In the genomic region with DNA sequence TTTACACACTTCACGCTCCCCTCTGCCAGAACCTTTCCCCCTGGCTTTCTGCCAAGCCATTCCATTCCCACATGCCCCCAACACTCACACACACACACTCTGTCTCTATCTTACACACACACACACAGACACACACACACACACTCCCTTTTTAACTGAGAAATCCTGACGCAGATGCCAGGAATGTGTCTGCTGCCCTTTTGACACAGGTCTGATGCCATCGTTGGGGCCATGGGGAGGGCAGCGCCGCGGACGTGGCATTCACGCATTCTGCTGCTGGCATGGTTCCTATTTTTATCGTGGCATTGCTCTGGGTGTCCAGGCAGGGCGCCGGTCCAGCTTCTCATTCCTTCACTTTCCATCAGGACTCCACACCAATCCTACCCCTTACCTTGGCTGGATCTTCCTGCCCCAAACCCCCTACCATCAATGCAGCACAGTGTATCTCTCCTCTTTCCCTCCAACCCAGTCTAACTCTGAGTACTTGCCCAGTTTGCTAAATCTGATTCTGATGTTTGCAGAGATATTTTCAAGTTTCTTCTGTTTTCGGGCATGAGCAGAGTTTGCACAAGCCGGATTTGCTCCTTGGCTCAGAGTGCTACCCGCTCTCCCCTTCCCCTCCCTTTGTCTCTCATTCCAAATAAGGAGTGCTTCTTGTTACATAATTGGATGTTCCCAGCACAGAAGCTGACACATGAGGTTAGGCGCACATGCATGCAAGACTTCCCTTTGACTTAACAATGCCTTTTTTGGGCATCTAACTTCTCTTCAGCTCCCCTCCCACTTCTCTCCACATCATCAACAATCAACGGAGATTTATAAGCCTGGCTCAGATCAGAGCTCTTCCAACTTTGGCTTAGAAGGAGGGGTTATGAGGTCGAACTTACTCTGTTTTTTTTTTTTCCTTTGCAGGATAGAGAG, we compare ENCODE assay signal across 2 cellular contexts.
TF ChIP-seq lines count a peak whose summit lies in the region.

No MANE protein-coding gene starts in this region.

TF ChIP-seq in liver, 16 proteins besides CTCF, POLR2A, EP300 and RAD21:
- TF ChIP-seq, protein P1, sequence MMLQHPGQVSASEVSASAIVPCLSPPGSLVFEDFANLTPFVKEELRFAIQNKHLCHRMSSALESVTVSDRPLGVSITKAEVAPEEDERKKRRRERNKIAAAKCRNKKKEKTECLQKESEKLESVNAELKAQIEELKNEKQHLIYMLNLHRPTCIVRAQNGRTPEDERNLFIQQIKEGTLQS (IDR thresholded peaks at IDR 0.05): peak; percentile 73
- TF ChIP-seq, protein P2, sequence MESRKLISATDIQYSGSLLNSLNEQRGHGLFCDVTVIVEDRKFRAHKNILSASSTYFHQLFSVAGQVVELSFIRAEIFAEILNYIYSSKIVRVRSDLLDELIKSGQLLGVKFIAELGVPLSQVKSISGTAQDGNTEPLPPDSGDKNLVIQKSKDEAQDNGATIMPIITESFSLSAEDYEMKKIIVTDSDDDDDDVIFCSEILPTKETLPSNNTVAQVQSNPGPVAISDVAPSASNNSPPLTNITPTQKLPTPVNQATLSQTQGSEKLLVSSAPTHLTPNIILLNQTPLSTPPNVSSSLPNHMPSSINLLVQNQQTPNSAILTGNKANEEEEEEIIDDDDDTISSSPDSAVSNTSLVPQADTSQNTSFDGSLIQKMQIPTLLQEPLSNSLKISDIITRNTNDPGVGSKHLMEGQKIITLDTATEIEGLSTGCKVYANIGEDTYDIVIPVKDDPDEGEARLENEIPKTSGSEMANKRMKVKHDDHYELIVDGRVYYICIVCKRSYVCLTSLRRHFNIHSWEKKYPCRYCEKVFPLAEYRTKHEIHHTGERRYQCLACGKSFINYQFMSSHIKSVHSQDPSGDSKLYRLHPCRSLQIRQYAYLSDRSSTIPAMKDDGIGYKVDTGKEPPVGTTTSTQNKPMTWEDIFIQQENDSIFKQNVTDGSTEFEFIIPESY (IDR thresholded peaks at IDR 0.05): peak; percentile 40
- TF ChIP-seq SP1 (IDR thresholded peaks at IDR 0.05): peak; percentile 84
- peak; percentile 81 for TF ChIP-seq NR2F2 (IDR thresholded peaks at IDR 0.05)
- TF ChIP-seq EGR1 (IDR thresholded peaks at IDR 0.05; ENCODE audit: low read depth in 2 of 2): peak in 1 of 2 donors; percentile 50
- TF ChIP-seq HNF4G (IDR thresholded peaks at IDR 0.05): no peak
- peak; percentile 98 to 99 for TF ChIP-seq RXRA (IDR thresholded peaks at IDR 0.05)
- TF ChIP-seq TAF1 (conservative IDR thresholded peaks at IDR 0.05): no peak
- peak; percentile 75 to 88 for TF ChIP-seq HNF4A (conservative IDR thresholded peaks at IDR 0.05)
- peak; percentile 60 for TF ChIP-seq YY1 (IDR thresholded peaks at IDR 0.05)
- peak; percentile 57 for TF ChIP-seq MAX (IDR thresholded peaks at IDR 0.05)
- TF ChIP-seq FOXA1 (IDR thresholded peaks at IDR 0.05): peak; percentile 63
- TF ChIP-seq GABPA (IDR thresholded peaks at IDR 0.05 in 1 of 2, conservative IDR thresholded peaks at IDR 0.05 in 1 of 2): peak in 1 of 2 donors; percentile 32
- TF ChIP-seq REST (IDR thresholded peaks at IDR 0.05): peak; percentile 49
- TF ChIP-seq JUND (IDR thresholded peaks at IDR 0.05): peak; percentile 73 to 83
- peak; percentile 42 for TF ChIP-seq FOXA2 (IDR thresholded peaks at IDR 0.05)
TF ChIP-seq in liver: peak in this region for 14.

TF ChIP-seq in HepG2, 621 proteins besides CTCF, POLR2A, EP300 and RAD21:
- TF ChIP-seq ZNF552 (CRISPR knock-in tag; IDR thresholded peaks at IDR 0.05; ENCODE audit: borderline replicate concordance) (no peak), GABPA (IDR thresholded peaks at IDR 0.05; ENCODE audit: low read depth, low read length) (no peak), GABPA (CRISPR knock-in tag; IDR thresholded peaks at IDR 0.05; ENCODE audit: low read depth) (no peak), ZNF101 (CRISPR knock-in tag; IDR thresholded peaks at IDR 0.05; ENCODE audit: borderline replicate concordance, low read depth) (no peak), ZBTB20 (CRISPR knock-in tag; IDR thresholded peaks at IDR 0.05; ENCODE audit: borderline replicate concordance, low read depth) (no peak), ZNF564 (CRISPR knock-in tag; IDR thresholded peaks at IDR 0.05) (no peak), NR1H2 (CRISPR knock-in tag; IDR thresholded peaks at IDR 0.05; ENCODE audit: borderline replicate concordance, low read depth) (no peak), CBFB (CRISPR knock-in tag; IDR thresholded peaks at IDR 0.05) (no peak)
- TF ChIP-seq, protein P3, sequence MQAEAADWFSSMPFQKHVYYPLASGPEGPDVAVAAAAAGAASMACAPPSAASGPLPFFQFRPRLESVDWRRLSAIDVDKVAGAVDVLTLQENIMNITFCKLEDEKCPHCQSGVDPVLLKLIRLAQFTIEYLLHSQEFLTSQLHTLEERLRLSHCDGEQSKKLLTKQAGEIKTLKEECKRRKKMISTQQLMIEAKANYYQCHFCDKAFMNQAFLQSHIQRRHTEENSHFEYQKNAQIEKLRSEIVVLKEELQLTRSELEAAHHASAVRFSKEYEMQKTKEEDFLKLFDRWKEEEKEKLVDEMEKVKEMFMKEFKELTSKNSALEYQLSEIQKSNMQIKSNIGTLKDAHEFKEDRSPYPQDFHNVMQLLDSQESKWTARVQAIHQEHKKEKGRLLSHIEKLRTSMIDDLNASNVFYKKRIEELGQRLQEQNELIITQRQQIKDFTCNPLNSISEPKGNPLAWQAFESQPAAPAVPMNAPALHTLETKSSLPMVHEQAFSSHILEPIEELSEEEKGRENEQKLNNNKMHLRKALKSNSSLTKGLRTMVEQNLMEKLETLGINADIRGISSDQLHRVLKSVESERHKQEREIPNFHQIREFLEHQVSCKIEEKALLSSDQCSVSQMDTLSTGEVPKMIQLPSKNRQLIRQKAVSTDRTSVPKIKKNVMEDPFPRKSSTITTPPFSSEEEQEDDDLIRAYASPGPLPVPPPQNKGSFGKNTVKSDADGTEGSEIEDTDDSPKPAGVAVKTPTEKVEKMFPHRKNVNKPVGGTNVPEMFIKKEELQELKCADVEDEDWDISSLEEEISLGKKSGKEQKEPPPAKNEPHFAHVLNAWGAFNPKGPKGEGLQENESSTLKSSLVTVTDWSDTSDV (CRISPR knock-in tag; IDR thresholded peaks at IDR 0.05): no peak
